Comparison of ENCODE assay signal across 1 cellular context in genomic region chr13:25292301-25292700, GRCh38.
TF ChIP-seq lines count a peak whose summit lies in the region.

No MANE protein-coding gene starts in this region.

TF ChIP-seq in GM12878, 131 proteins besides CTCF, POLR2A, EP300 and RAD21 (continued from another document):
- TF ChIP-seq, protein P1, sequence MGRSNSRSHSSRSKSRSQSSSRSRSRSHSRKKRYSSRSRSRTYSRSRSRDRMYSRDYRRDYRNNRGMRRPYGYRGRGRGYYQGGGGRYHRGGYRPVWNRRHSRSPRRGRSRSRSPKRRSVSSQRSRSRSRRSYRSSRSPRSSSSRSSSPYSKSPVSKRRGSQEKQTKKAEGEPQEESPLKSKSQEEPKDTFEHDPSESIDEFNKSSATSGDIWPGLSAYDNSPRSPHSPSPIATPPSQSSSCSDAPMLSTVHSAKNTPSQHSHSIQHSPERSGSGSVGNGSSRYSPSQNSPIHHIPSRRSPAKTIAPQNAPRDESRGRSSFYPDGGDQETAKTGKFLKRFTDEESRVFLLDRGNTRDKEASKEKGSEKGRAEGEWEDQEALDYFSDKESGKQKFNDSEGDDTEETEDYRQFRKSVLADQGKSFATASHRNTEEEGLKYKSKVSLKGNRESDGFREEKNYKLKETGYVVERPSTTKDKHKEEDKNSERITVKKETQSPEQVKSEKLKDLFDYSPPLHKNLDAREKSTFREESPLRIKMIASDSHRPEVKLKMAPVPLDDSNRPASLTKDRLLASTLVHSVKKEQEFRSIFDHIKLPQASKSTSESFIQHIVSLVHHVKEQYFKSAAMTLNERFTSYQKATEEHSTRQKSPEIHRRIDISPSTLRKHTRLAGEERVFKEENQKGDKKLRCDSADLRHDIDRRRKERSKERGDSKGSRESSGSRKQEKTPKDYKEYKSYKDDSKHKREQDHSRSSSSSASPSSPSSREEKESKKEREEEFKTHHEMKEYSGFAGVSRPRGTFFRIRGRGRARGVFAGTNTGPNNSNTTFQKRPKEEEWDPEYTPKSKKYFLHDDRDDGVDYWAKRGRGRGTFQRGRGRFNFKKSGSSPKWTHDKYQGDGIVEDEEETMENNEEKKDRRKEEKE (IDR thresholded peaks at IDR 0.05), result no peak
- TF ChIP-seq PAX5 (IDR thresholded peaks at IDR 0.05; ENCODE audit: borderline replicate concordance, low read depth, low read length), result no peak
- TF ChIP-seq ZNF687 (IDR thresholded peaks at IDR 0.05), result no peak
- no peak for TF ChIP-seq JUND (IDR thresholded peaks at IDR 0.05; ENCODE audit: low read depth, low read length)
- no peak for TF ChIP-seq POLR2AphosphoS5 (IDR thresholded peaks at IDR 0.05; ENCODE audit: low read length)
- TF ChIP-seq RUNX3 (IDR thresholded peaks at IDR 0.05; ENCODE audit: low read length), result no peak
